Comparison of ENCODE assay signal across 8 cellular contexts in genomic region chr9:74742792-74743389, GRCh38.
DNase-seq lines count a peak whose midpoint lies in the region; ATAC-seq and TF ChIP-seq lines count a peak whose summit lies in the region.

No MANE protein-coding gene starts in this region.

- H3K4me1 Mint-ChIP-seq in stimulated activated effector memory CD8-positive, alpha-beta T cell treated with anti-CD3 and anti-CD28 coated beads, Interleukin-12 subunit alpha, Interleukin-12 subunit beta, amount 100 ng/mL, for 72 hours, result no peaks in the 10 kb centered on the region

- H3K9ac ChIP-seq in MM.1S (ENCODE audit: low read length), result no peak overlapping the region

- H3K9me3 ChIP-seq in MM.1S (replicated peaks; ENCODE audit: insufficient read depth, low read length), result no peaks in the 10 kb centered on the region
- H3K9me3 ChIP-seq in lower lobe of right lung, result no peaks in the 10 kb centered on the region

- H2AFZ ChIP-seq in MM.1S (ENCODE audit: low read length), result peak overlapping the region; percentile 26; the same call in 1 of the 2 replicates

- no peaks in the 10 kb centered on the region for H3F3A ChIP-seq in MM.1S (ENCODE audit: insufficient read depth, low read length)

- H3K4me1 ChIP-seq in MM.1S (ENCODE audit: low read length) (no peaks in the 10 kb centered on the region), lower lobe of right lung (no peaks in the 10 kb centered on the region)

- H3K79me2 ChIP-seq in MM.1S (ENCODE audit: low read length), result no peaks in the 10 kb centered on the region

- no peaks in the 10 kb centered on the region for H3K9me3 Mint-ChIP-seq in stimulated activated effector memory CD8-positive, alpha-beta T cell treated with anti-CD3 and anti-CD28 coated beads, Interleukin-12 subunit alpha, Interleukin-12 subunit beta, amount 100 ng/mL, for 72 hours

- no peak overlapping the region for H3K4me2 ChIP-seq in MM.1S (ENCODE audit: low read depth, low read length)

- H3K27ac ChIP-seq in 22Rv1 (no peak overlapping the region), MM.1S (ENCODE audit: low read length) (no peak overlapping the region), lower lobe of right lung (no peak overlapping the region)

- H3K4me3 Mint-ChIP-seq in stimulated activated effector memory CD8-positive, alpha-beta T cell treated with anti-CD3 and anti-CD28 coated beads, Interleukin-12 subunit alpha, Interleukin-12 subunit beta, amount 100 ng/mL, for 72 hours, result no peak overlapping the region

- H3K36me3 Mint-ChIP-seq in stimulated activated effector memory CD8-positive, alpha-beta T cell treated with anti-CD3 and anti-CD28 coated beads, Interleukin-12 subunit alpha, Interleukin-12 subunit beta, amount 100 ng/mL, for 72 hours, result no peaks in the 10 kb centered on the region

- no peaks in the 10 kb centered on the region for H3K9me2 ChIP-seq in MM.1S (replicated peaks; ENCODE audit: insufficient read depth, low read length)

- H3K27ac Mint-ChIP-seq in stimulated activated effector memory CD8-positive, alpha-beta T cell treated with anti-CD3 and anti-CD28 coated beads, Interleukin-12 subunit alpha, Interleukin-12 subunit beta, amount 100 ng/mL, for 72 hours, result no peak overlapping the region

- no peak overlapping the region for H3K4me3 ChIP-seq in MM.1S (ENCODE audit: low read length)
- H3K4me3 ChIP-seq in lower lobe of right lung, result no peak overlapping the region

- DNase-seq in EL, result peak; percentile 22
- peak; percentile 21 for DNase-seq in MM.1S
- peak; percentile 27 for DNase-seq in cerebellar cortex (ENCODE audit: low spot score)
- no peak for DNase-seq in lower lobe of right lung
- no peak for DNase-seq in stimulated activated effector memory CD8-positive, alpha-beta T cell treated with anti-CD3 and anti-CD28 coated beads, Interleukin-12 subunit alpha, Interleukin-12 subunit beta, amount 100 ng/mL, for 72 hours (ENCODE audit: low spot score in 2 of 2)
- DNase-seq in central memory CD4-positive, alpha-beta T cell, result no peak

- H4K20me1 ChIP-seq in MM.1S (ENCODE audit: insufficient read depth, low read length), result no peaks in the 10 kb centered on the region

- H3K36me3 ChIP-seq in MM.1S (replicated peaks; ENCODE audit: insufficient read depth, low read length) (no peaks in the 10 kb centered on the region), lower lobe of right lung (no peaks in the 10 kb centered on the region)

- H3K27me3 ChIP-seq in MM.1S (replicated peaks; ENCODE audit: insufficient read depth, low read length) (no peaks in the 10 kb centered on the region), lower lobe of right lung (ENCODE audit: low read depth) (no peaks in the 10 kb centered on the region)

- TF ChIP-seq CTCF in 22Rv1 (IDR thresholded peaks at IDR 0.05) (peak; percentile 91), MM.1S (IDR thresholded peaks at IDR 0.05; ENCODE audit: low read length) (peak; percentile 78), lower lobe of right lung (IDR thresholded peaks at IDR 0.05) (peak; percentile 55)

- intact Hi-C loops in lower lobe of right lung (cut with DNase I), result no loop called here

- ATAC-seq in lower lobe of right lung (no peak), HG02571 (IDR thresholded peaks at IDR 0.05; ENCODE audit: unreplicated experiment) (no peak)
- ATAC-seq in stimulated activated effector memory CD8-positive, alpha-beta T cell treated with anti-CD3 and anti-CD28 coated beads, Interleukin-12 subunit alpha, Interleukin-12 subunit beta, amount 100 ng/mL, for 72 hours, result no peak

Comparison
In these comparisons a context has a peak if more than half of its experiments do, and no peak if none do; other contexts are left out.
1. DNase-seq: peak in EL (single experiment), MM.1S (single experiment) and cerebellar cortex (single experiment); none in lower lobe of right lung (single experiment), stimulated activated effector memory CD8-positive, alpha-beta T cell treated with anti-CD3 and anti-CD28 coated beads, Interleukin-12 subunit alpha, Interleukin-12 subunit beta, amount 100 ng/mL, for 72 hours (0 of 2) and central memory CD4-positive, alpha-beta T cell (single experiment).
2. Peak in every context shown above with its lines, with median percentiles within 50 percentile points of each other: CTCF ChIP-seq.